In the genomic region with DNA sequence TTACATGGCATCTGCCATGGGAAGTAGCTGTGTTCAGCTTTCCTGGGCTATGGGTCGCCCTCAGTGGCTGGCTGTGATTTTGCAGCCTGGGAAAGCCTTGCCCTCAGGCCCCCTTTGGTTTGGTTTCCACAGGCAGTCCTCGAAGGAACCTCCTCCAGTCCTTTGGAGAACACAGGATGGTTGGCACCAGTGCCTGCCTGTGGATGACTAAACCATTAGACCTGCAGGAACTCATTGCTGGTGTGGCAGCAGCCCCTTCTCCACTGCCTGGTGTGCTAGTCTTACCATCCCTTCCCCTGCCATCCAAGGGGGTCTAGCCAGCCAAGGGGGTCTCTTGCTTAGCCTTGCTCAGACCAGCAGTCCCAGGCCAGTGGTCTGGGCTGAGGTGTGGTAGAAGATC, we compare ENCODE assay signal across 23 cellular contexts.
"Had no signal": no experiment of that assay in that cellular context is flagged by ENCODE, and none has a peak within 500 bp of the region (broad histone marks: within the 10 kb centered on the region; RNA-seq: fewer than 3 reads in every experiment).

No MANE protein-coding gene starts in this region.

- H3K4me3 ChIP-seq: ascending aorta, Peyer's patch, SJSA1 had no signal

- H3K4me1 ChIP-seq: ascending aorta, Peyer's patch, SJSA1 had no signal

- H3K9me3 ChIP-seq: ascending aorta, Peyer's patch, SJSA1 had no signal

- FAIRE-seq: colon had no signal

- H3K36me3 ChIP-seq: ascending aorta, Peyer's patch, SJSA1 had no signal

- H3K27ac ChIP-seq: ascending aorta, Peyer's patch, SJSA1 had no signal

- DNase-seq: activated B cell treated with CpG ODN at 0.5 μM for 24 hours; activated CD4-positive, alpha-beta memory T cell treated with anti-CD3 and anti-CD28 coated beads for 36 hours; activated CD4-positive, alpha-beta T cell treated with anti-CD3 and anti-CD28 coated beads for 1 hour; activated CD4-positive, alpha-beta T cell treated with anti-CD3 and anti-CD28 coated beads, Interleukin-2, amount 10 ng/mL, durations not matched to agents 24 days and 14 days; activated effector memory CD4-positive, alpha-beta T cell treated with anti-CD3 and anti-CD28 coated beads, Interleukin-2, amount 50 U/mL, for 16 hours; activated naive CD4-positive, alpha-beta T cell treated with Interleukin-2 at 50 U/mL for 16 hours; activated naive CD8-positive, alpha-beta T cell treated with anti-CD3 and anti-CD28 coated beads, Interleukin-2, amount 50 U/mL, for 24 hours; activated T-cell treated with anti-CD3 and anti-CD28 coated beads, Interleukin-2, amount 50 U/mL, for 4 hours; amniotic stem cell; cerebellar nuclear complex; Karpas-422; NCI-H1048; NCI-H146; NCI-H187 treated with DMSO at 0.1 percent for 48 hours; NCI-H2081 treated with DMSO at 0.1 percent for 48 hours; NCI-H510A treated with DMSO at 0.1 percent for 48 hours; NCI-H69; SHP77; T-helper 9 cell had no signal

- H3K27me3 ChIP-seq: ascending aorta, Peyer's patch, SJSA1 had no signal
